ENCODE assay signal across 22 cellular contexts in the genomic region with DNA sequence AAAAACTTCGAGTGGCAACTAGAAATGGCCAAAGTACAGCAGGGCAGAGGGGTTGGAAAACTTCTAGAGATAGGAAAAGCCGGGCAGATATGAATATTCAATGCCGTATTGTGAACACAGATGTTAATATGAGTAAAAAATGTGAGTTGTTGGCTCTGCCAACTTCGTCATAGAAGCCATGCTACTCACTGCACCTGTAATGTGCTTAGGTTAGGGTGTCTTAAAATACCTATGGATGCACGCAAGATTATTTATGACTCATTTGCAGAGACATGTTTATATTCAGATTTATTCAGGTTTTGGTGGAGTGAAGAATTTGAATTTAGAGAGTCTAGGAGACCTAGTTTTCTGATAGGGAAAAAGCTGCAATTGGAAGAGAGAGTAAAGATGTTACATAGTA.
"Had no signal": no experiment of that assay in that cellular context is flagged by ENCODE, and none has a peak within 500 bp of the region (broad histone marks: within the 10 kb centered on the region; RNA-seq: fewer than 3 reads in every experiment).

No MANE protein-coding gene starts in this region.

- H3K27me3 ChIP-seq: breast epithelium, esophagus squamous epithelium, right lobe of liver, stomach, tibial artery, upper lobe of right lung had no signal

- H3K4me3 ChIP-seq: breast epithelium, esophagus squamous epithelium, right lobe of liver, stomach, tibial artery, upper lobe of right lung had no signal

- FAIRE-seq: kidney, small intestine had no signal

- DNase-seq: activated CD4-positive, alpha-beta T cell treated with anti-CD3 and anti-CD28 coated beads for 36 hours; activated CD4-positive, CD25-positive, alpha-beta regulatory T cell; activated CD8-positive, alpha-beta memory T cell treated with anti-CD3 and anti-CD28 coated beads, Interleukin-2, amount 10 ng/mL, durations not matched to agents 7 days and 5 days; activated CD8-positive, alpha-beta T cell treated with anti-CD3 and anti-CD28 coated beads, Interleukin-2, amount 10 ng/mL, durations not matched to agents 7 days and 5 days; activated T-cell treated with anti-CD3 and anti-CD28 coated beads, Interleukin-2, amount 50 U/mL, for 48 hours; dermis blood vessel endothelial cell; effector CD4-positive, alpha-beta T cell; esophagus squamous epithelium; glutamatergic neuron; hippocampal formation; immature natural killer cell; kidney; left colon; right lobe of liver; small intestine; stimulated activated CD4-positive, alpha-beta T cell treated with anti-CD3 and anti-CD28 coated beads, Interleukin-1b, Interleukin-23, amount 100 ng/mL, for 48 hours; stimulated activated naive B cell treated with anti-CD40 and anti-IgM and Interleukin-4, amounts not matched to agents 10 μg/mL and 1 μg/mL and 100 μg/mL, for 72 hours; stomach; tibial artery; upper lobe of right lung had no signal

- H3K4me1 ChIP-seq: breast epithelium, tibial artery had no signal

- H3K36me3 ChIP-seq: breast epithelium, esophagus squamous epithelium, right lobe of liver, stomach, tibial artery, upper lobe of right lung had no signal

- H3K27ac ChIP-seq: breast epithelium, esophagus squamous epithelium, right lobe of liver, stomach, tibial artery, upper lobe of right lung had no signal

- ATAC-seq: activated CD4-positive, alpha-beta T cell treated with anti-CD3 and anti-CD28 coated beads for 36 hours; activated CD8-positive, alpha-beta memory T cell treated with anti-CD3 and anti-CD28 coated beads, Interleukin-2, amount 10 ng/mL, durations not matched to agents 7 days and 5 days; activated CD8-positive, alpha-beta T cell treated with anti-CD3 and anti-CD28 coated beads, Interleukin-2, amount 10 ng/mL, durations not matched to agents 7 days and 5 days; left colon; natural killer cell treated with Interleukin-12 subunit alpha and Interleukin-12 subunit beta and Interleukin-15 and Interleukin-18, amount 100 ng/mL, for 72 hours; right lobe of liver; upper lobe of right lung had no signal

- H3K9me3 ChIP-seq: breast epithelium, esophagus squamous epithelium, right lobe of liver, tibial artery, upper lobe of right lung had no signal
